ENCODE assay signal across 1 cellular context in genomic region chr20:36833275-36834020, GRCh38.
TF ChIP-seq lines count a peak whose summit lies in the region.

No MANE protein-coding gene starts in this region.

TF ChIP-seq in HepG2, 621 proteins besides CTCF, POLR2A, EP300 and RAD21:
- TF ChIP-seq TRAFD1 (CRISPR knock-in tag; IDR thresholded peaks at IDR 0.05; ENCODE audit: borderline replicate concordance) = 0 out of 2 replicates have a peak, but pooled peaks have one; percentile 44
- TF ChIP-seq, protein P1, sequence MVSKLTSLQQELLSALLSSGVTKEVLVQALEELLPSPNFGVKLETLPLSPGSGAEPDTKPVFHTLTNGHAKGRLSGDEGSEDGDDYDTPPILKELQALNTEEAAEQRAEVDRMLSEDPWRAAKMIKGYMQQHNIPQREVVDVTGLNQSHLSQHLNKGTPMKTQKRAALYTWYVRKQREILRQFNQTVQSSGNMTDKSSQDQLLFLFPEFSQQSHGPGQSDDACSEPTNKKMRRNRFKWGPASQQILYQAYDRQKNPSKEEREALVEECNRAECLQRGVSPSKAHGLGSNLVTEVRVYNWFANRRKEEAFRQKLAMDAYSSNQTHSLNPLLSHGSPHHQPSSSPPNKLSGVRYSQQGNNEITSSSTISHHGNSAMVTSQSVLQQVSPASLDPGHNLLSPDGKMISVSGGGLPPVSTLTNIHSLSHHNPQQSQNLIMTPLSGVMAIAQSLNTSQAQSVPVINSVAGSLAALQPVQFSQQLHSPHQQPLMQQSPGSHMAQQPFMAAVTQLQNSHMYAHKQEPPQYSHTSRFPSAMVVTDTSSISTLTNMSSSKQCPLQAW (CRISPR knock-in tag; IDR thresholded peaks at IDR 0.05) = 0 out of 2 replicates have a peak, but pooled peaks have one; percentile 20
- no peak for TF ChIP-seq ZNF292 (CRISPR knock-in tag; IDR thresholded peaks at IDR 0.05; ENCODE audit: borderline replicate concordance, low read depth)
- no peak for TF ChIP-seq MTF1 (CRISPR knock-in tag; IDR thresholded peaks at IDR 0.05)
